8 cellular contexts compared by ENCODE assay signal in the genomic region with DNA sequence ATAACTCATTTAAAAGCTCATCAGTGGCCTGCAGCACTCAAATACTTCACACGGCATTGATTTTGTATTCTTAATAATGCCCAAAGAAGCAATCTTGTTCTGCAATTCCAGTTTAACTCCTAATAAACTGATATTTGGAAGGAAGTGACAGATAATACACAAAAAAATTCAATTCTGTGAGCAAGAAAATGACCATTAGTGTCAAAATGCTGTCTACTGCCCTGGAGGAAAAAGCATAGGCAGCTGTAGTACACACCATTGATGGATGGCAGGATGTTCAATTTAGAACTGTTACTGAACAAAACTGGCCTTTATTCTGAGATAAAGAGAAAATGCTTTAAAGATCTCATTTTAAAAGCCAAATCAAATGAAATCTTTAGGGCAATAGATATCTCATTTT.
"Had no signal": no experiment of that assay in that cellular context is flagged by ENCODE, and none has a peak within 500 bp of the region (broad histone marks: within the 10 kb centered on the region; RNA-seq: fewer than 3 reads in every experiment).

No MANE protein-coding gene starts in this region.

- ATAC-seq: GM12878 had no signal

- FAIRE-seq: G401.6, GM12878, GM12891, GM12892, GM18507, GM19239 had no signal

- H3K4me3 ChIP-seq: GM12878 had no signal

- DNase-seq: GDM1, GF-D8 had no signal
